8 cellular contexts compared by ENCODE assay signal in genomic region chr16:1929578-1930337, GRCh38. TPM values are rescaled to one million over a fixed set of nuclear protein-coding genes. Genes with fewer than 3 reads are reported as not detected.
DNase-seq lines count a peak whose midpoint lies in the region; ATAC-seq and TF ChIP-seq lines count a peak whose summit lies in the region.

No MANE protein-coding gene starts in this region.

- H3K9me3 Mint-ChIP-seq in natural killer cell = no peaks in the 10 kb centered on the region
- no peaks in the 10 kb centered on the region for H3K9me3 Mint-ChIP-seq in stimulated activated effector memory CD8-positive, alpha-beta T cell treated with anti-CD3 and anti-CD28 coated beads, Interleukin-12 subunit alpha, Interleukin-12 subunit beta, amount 100 ng/mL, for 72 hours

- H3K4me1 Mint-ChIP-seq in natural killer cell = no peaks in the 10 kb centered on the region
- H3K4me1 Mint-ChIP-seq in stimulated activated effector memory CD8-positive, alpha-beta T cell treated with anti-CD3 and anti-CD28 coated beads, Interleukin-12 subunit alpha, Interleukin-12 subunit beta, amount 100 ng/mL, for 72 hours = no peaks in the 10 kb centered on the region

- intact Hi-C loops in PC-9 (cut with micrococcal nuclease; ENCODE audit: unreplicated experiment) (loop anchor here (1.0 to 2.0 kb wide), 2 partner anchors 59 to 63 kb away; no protein-coding TSS in a partner anchor), natural killer cell (cut with micrococcal nuclease) (loop anchor here (2.0 to 10.0 kb wide), 2 partner anchors 65 to 155 kb away; partner anchors contain the start of genes EME2, MRPS34 and NME3)

- peak overlapping the region; percentile 67 for H3K4me3 ChIP-seq in PC-9
- peak overlapping the region; percentile 48 for H3K4me3 ChIP-seq in fibroblast of mammary gland (ENCODE audit: control insufficient read depth, low read depth, low read length)

- H3K9me2 ChIP-seq in PC-9 (ENCODE audit: insufficient read depth) = no peaks in the 10 kb centered on the region

- peaks cover under 1 to 3% of the 10 kb centered on the region in 2 donors for H3K27me3 Mint-ChIP-seq in natural killer cell (ENCODE audit: low read depth in 2 of 2)

- no peaks in the 10 kb centered on the region for H4K20me1 ChIP-seq in PC-9 (ENCODE audit: insufficient read depth)

- H3K79me2 ChIP-seq in PC-9 (ENCODE audit: low read depth) = no peaks in the 10 kb centered on the region

- no peaks in the 10 kb centered on the region for H3K27me3 ChIP-seq in PC-9 (ENCODE audit: insufficient read depth, low read depth)

- peak overlapping the region in 1 of 2 donors; percentile 65 for H3K27ac Mint-ChIP-seq in natural killer cell
- no peak overlapping the region for H3K27ac Mint-ChIP-seq in stimulated activated effector memory CD8-positive, alpha-beta T cell treated with anti-CD3 and anti-CD28 coated beads, Interleukin-12 subunit alpha, Interleukin-12 subunit beta, amount 100 ng/mL, for 72 hours

- ATAC-seq in GM21526 (IDR thresholded peaks at IDR 0.05; ENCODE audit: low FRiP score, unreplicated experiment) = peak; percentile 78
- ATAC-seq in natural killer cell = peak; percentile 99 to 100 (median 100)
- peak; percentile 93 for ATAC-seq in stimulated activated effector memory CD8-positive, alpha-beta T cell treated with anti-CD3 and anti-CD28 coated beads, Interleukin-12 subunit alpha, Interleukin-12 subunit beta, amount 100 ng/mL, for 72 hours

- H3K4me1 ChIP-seq in PC-9 (replicated peaks; ENCODE audit: insufficient read depth) = peaks cover under 1% of the 10 kb centered on the region; the same call in 1 of the 2 replicates

- H3K27ac ChIP-seq in PC-9 = no peak overlapping the region

- H3K36me3 Mint-ChIP-seq in natural killer cell = no peaks in the 10 kb centered on the region
- no peaks in the 10 kb centered on the region for H3K36me3 Mint-ChIP-seq in stimulated activated effector memory CD8-positive, alpha-beta T cell treated with anti-CD3 and anti-CD28 coated beads, Interleukin-12 subunit alpha, Interleukin-12 subunit beta, amount 100 ng/mL, for 72 hours

- no peaks in the 10 kb centered on the region for H3K9me3 ChIP-seq in PC-9 (ENCODE audit: insufficient read depth, low read depth)

- H3F3A ChIP-seq in PC-9 (ENCODE audit: insufficient read depth, low read depth) = no peaks in the 10 kb centered on the region; the same call in 1 of the 2 replicates

- peak overlapping the region; percentile 94 for H2AFZ ChIP-seq in PC-9

- DNase-seq in DMS 273 treated with DMSO at 0.1 percent for 48 hours (lab: John Stamatoyannopoulos, UW) (peak; percentile 24), HuH-7 (ENCODE audit: low spot score) (peak; percentile 93), PC-9 (peak; percentile 50 to 94), fibroblast of mammary gland (ENCODE audit: low read depth) (peak; percentile 69), natural killer cell (peak; percentile 96)
- DNase-seq in activated T-cell treated with anti-CD3 and anti-CD28 coated beads, Interleukin-2, amount 50 U/mL, for 48 hours = peak; percentile 96 to 97
- peak; percentile 99 to 100 for DNase-seq in stimulated activated effector memory CD8-positive, alpha-beta T cell treated with anti-CD3 and anti-CD28 coated beads, Interleukin-12 subunit alpha, Interleukin-12 subunit beta, amount 100 ng/mL, for 72 hours (ENCODE audit: low spot score in 2 of 2)

- CTCF ChIA-PET in PC-9 (lab: Charles Lee) = interaction anchor here (0.5 to 1.0 kb wide), 8 partner anchors 26 to 225 kb away, joined by 3 to 8 read pairs (median 4); partner anchors contain the start of gene TRAF7

- POLR2A ChIA-PET in PC-9 (lab: Charles Lee; ENCODE audit: unreplicated experiment) = interaction anchor here (0.6 kb wide), 1 partner anchor 28 kb away, joined by 9 read pairs; no protein-coding TSS in a partner anchor

- H3K36me3 ChIP-seq in PC-9 (ENCODE audit: low read depth) = no peaks in the 10 kb centered on the region

- H3K4me3 Mint-ChIP-seq in natural killer cell = peak overlapping the region; percentile 72
- H3K4me3 Mint-ChIP-seq in stimulated activated effector memory CD8-positive, alpha-beta T cell treated with anti-CD3 and anti-CD28 coated beads, Interleukin-12 subunit alpha, Interleukin-12 subunit beta, amount 100 ng/mL, for 72 hours = peak overlapping the region; percentile 55

- no TSS peak for BruUV-seq in PC-9 (replicated peaks; lab: Mats Ljungman, UMichigan)

- TF ChIP-seq CTCF in PC-9 (conservative IDR thresholded peaks at IDR 0.05) (peak; percentile 87; the same call in 1 of the 2 replicates), fibroblast of mammary gland (conservative IDR thresholded peaks at IDR 0.05; ENCODE audit: control insufficient read depth, insufficient read depth, low read depth, low read length) (peak; percentile 34), natural killer cell (IDR thresholded peaks at IDR 0.05) (peak; percentile 99)

- H3K4me2 ChIP-seq in PC-9 = peak overlapping the region; percentile 66

RNA-seq across cellular contexts. Expression of gene HS3ST6, which starts 11.5 kb away (rescaled TPM):
- total RNA-seq in PC-9 (2021) = not detected in 2 replicates
- total RNA-seq in natural killer cell = not detected

RNA-seq across cellular contexts. Expression of gene MSRB1, which starts 13.2 kb away (rescaled TPM):
- total RNA-seq in PC-9 (2021) (49.4 and 54.9 TPM in 2 replicates), natural killer cell (10 to 100 TPM; 10.8 to 19.9 (median 14.8) TPM)

RNA-seq across cellular contexts. Expression of gene RPL3L, which starts 24.7 kb away (rescaled TPM):
- total RNA-seq in PC-9 (2021) (0.44 TPM in 1 of 2 replicates, not detected in the other), natural killer cell (not detected)

RNA-seq across cellular contexts. Expression of gene NDUFB10, which starts 29.6 kb away (rescaled TPM):
- total RNA-seq in PC-9 (2021) (181 and 190 TPM in 2 replicates), natural killer cell (10 to 100 TPM; 54.5 to 61.1 (median 59.5) TPM)

RNA-seq across cellular contexts. Expression of gene RPS2, which starts 34.9 kb away (rescaled TPM):
- total RNA-seq in PC-9 (2021) = 3,808 and 4,468 TPM in 2 replicates
- 1,000 to 10,000 TPM; 1,124 to 1,385 (median 1,274) TPM for total RNA-seq in natural killer cell

Comparison
In these comparisons a context has a peak if more than half of its experiments do, and no peak if none do; other contexts are left out.
1. DNase-seq: peak in every context shown above with its lines; median percentile 100 in stimulated activated effector memory CD8-positive, alpha-beta T cell treated with anti-CD3 and anti-CD28 coated beads, Interleukin-12 subunit alpha, Interleukin-12 subunit beta, amount 100 ng/mL, for 72 hours; 96 in activated T-cell treated with anti-CD3 and anti-CD28 coated beads, Interleukin-2, amount 50 U/mL, for 48 hours; 96 in natural killer cell; 93 in HuH-7; 72 in PC-9; 69 in fibroblast of mammary gland; 24 in DMS 273 treated with DMSO at 0.1 percent for 48 hours.
2. CTCF ChIP-seq: peak in every context shown above with its lines; median percentile 99 in natural killer cell; 87 in PC-9; 34 in fibroblast of mammary gland.